18 cellular contexts compared by ENCODE assay signal in the genomic region with DNA sequence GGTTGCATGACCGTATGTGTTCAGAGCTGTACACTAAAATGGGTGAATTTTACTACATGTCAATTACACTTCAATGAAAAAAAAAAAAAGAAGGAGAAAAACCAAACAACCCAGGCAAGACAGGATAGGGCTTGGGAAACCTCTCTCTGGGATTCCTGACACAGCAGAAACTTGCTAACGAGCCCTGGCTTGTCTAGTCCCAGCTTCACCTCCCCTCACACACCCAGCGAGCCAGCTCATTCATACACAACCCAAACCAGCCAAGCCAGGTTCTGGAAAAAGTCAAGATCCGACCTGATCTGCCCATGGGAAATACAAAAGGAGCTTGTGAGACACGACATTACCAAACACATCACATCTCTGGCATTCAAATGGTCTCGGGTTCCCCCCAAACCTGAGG. TPM values are rescaled to one million over a fixed set of nuclear protein-coding genes. Genes with fewer than 3 reads are reported as not detected.
DNase-seq lines count a peak whose midpoint lies in the region; FAIRE-seq and TF ChIP-seq lines count a peak whose summit lies in the region.
"Had no signal": no experiment of that assay in that cellular context is flagged by ENCODE, and none has a peak within 500 bp of the region (broad histone marks: within the 10 kb centered on the region; RNA-seq: fewer than 3 reads in every experiment).

No MANE protein-coding gene starts in this region.

- TF ChIP-seq POLR2A in breast epithelium (IDR thresholded peaks at IDR 0.05), result no peak

- H3K4me3 Mint-ChIP-seq in T-helper 1 cell treated with Interleukin-12 subunit alpha and Interleukin-12 subunit beta and Interleukin-4 antibody, amounts not matched to agents 30 μg/mL and 1 μg/mL, for 36 hours, result no peak overlapping the region
- H3K4me3 Mint-ChIP-seq: activated CD4-positive, alpha-beta T cell treated with anti-CD3 and anti-CD28 coated beads, Interleukin-2, amount 10 ng/mL, durations not matched to agents 24 days and 14 days; CD14-positive monocyte; memory B cell had no signal

- H3K27me3 Mint-ChIP-seq in T-helper 1 cell treated with Interleukin-12 subunit alpha and Interleukin-12 subunit beta and Interleukin-4 antibody, amounts not matched to agents 30 μg/mL and 1 μg/mL, for 36 hours (ENCODE audit: low read depth), result no peaks in the 10 kb centered on the region
- H3K27me3 Mint-ChIP-seq: activated CD4-positive, alpha-beta T cell treated with anti-CD3 and anti-CD28 coated beads, Interleukin-2, amount 10 ng/mL, durations not matched to agents 24 days and 14 days; memory B cell had no signal

- peak; percentile 90 for FAIRE-seq in keratinocyte (lab: Jason Lieb, UNC)
- FAIRE-seq: islet of Langerhans had no signal

- H3K36me3 ChIP-seq in breast epithelium (no peaks in the 10 kb centered on the region), keratinocyte (ENCODE audit: control insufficient read depth in 2 of 2, extremely low read depth in 1 of 2, insufficient read depth in 2 of 2, low read length in 2 of 2) (no peaks in the 10 kb centered on the region), thymus (ENCODE audit: control insufficient read depth, insufficient read depth) (no peaks in the 10 kb centered on the region)
- H3K36me3 ChIP-seq: brain microvascular endothelial cell had no signal

- peaks cover 0 to 4% of the 10 kb centered on the region in 2 donors for H3K4me1 ChIP-seq in breast epithelium
- peaks cover 34% of the 10 kb centered on the region for H3K4me1 ChIP-seq in keratinocyte (ENCODE audit: control insufficient read depth, extremely low read depth, insufficient read depth, low read length)
- H3K4me1 ChIP-seq in thymus (ENCODE audit: control insufficient read depth, insufficient read depth, low read length), result peaks cover 5% of the 10 kb centered on the region

- H3K27ac ChIP-seq in breast epithelium, result peak overlapping the region; percentile 79 to 83
- peak overlapping the region; percentile 99 for H3K27ac ChIP-seq in keratinocyte (ENCODE audit: control insufficient read depth, insufficient read depth, low read length)
- peak overlapping the region; percentile 10 for H3K27ac ChIP-seq in thymus (ENCODE audit: low read depth)
- H3K27ac ChIP-seq: brain microvascular endothelial cell had no signal

- H3K4me3 ChIP-seq in breast epithelium (no peak overlapping the region), keratinocyte (ENCODE audit: control insufficient read depth in 2 of 3, extremely low read depth in 1 of 3, insufficient read depth in 2 of 3, low read depth in 1 of 3, low read length in 3 of 3) (peak overlapping the region in 2 of 3 experiments; percentile 47 to 54), thymus (ENCODE audit: low read length) (no peak overlapping the region)

- H3K9me1 ChIP-seq in keratinocyte (ENCODE audit: control insufficient read depth, extremely low read depth, insufficient read depth, low read length), result peaks cover 2% of the 10 kb centered on the region

- H3K9me3 ChIP-seq in breast epithelium (no peaks in the 10 kb centered on the region), keratinocyte (ENCODE audit: control insufficient read depth, low read depth, low read length) (no peaks in the 10 kb centered on the region), thymus (ENCODE audit: control insufficient read depth) (no peaks in the 10 kb centered on the region)

- WGBS in thymus, result 89% methylated on average over 6 of the region's 6 CpGs

- intact Hi-C loops in breast epithelium (cut with DNase I; ENCODE audit: low total_unique reads), result no loop called here

- no peaks in the 10 kb centered on the region for H3K9me3 Mint-ChIP-seq in T-helper 1 cell treated with Interleukin-12 subunit alpha and Interleukin-12 subunit beta and Interleukin-4 antibody, amounts not matched to agents 30 μg/mL and 1 μg/mL, for 36 hours
- H3K9me3 Mint-ChIP-seq: activated CD4-positive, alpha-beta T cell treated with anti-CD3 and anti-CD28 coated beads, Interleukin-2, amount 10 ng/mL, durations not matched to agents 24 days and 14 days; memory B cell had no signal

- peaks cover 13% of the 10 kb centered on the region for H3K79me2 ChIP-seq in keratinocyte (ENCODE audit: control insufficient read depth, insufficient read depth, low read length)

- peak overlapping the region; percentile 14 for H3K27ac Mint-ChIP-seq in T-helper 1 cell treated with Interleukin-12 subunit alpha and Interleukin-12 subunit beta and Interleukin-4 antibody, amounts not matched to agents 30 μg/mL and 1 μg/mL, for 36 hours
- H3K27ac Mint-ChIP-seq: activated CD4-positive, alpha-beta T cell treated with anti-CD3 and anti-CD28 coated beads, Interleukin-2, amount 10 ng/mL, durations not matched to agents 24 days and 14 days; memory B cell had no signal

- H3K36me3 Mint-ChIP-seq in T-helper 1 cell treated with Interleukin-12 subunit alpha and Interleukin-12 subunit beta and Interleukin-4 antibody, amounts not matched to agents 30 μg/mL and 1 μg/mL, for 36 hours (ENCODE audit: low read depth), result peaks cover 2% of the 10 kb centered on the region
- H3K36me3 Mint-ChIP-seq: CD14-positive monocyte, memory B cell had no signal

- no peaks in the 10 kb centered on the region for H4K20me1 ChIP-seq in keratinocyte (ENCODE audit: control insufficient read depth, extremely low read depth, insufficient read depth, low read length)

- dilution Hi-C loops in keratinocyte (cut with MboI; ENCODE audit: extremely low pct_ligation_motif_present, low sequenced_read_pairs), result no loop called here

- no peak overlapping the region for H2AFZ ChIP-seq in keratinocyte (ENCODE audit: control insufficient read depth, low read length)

- H3K27me3 ChIP-seq in breast epithelium, result no peaks in the 10 kb centered on the region
- H3K27me3 ChIP-seq in keratinocyte (ENCODE audit: control insufficient read depth, extremely low read depth, insufficient read depth, low read length), result no peaks in the 10 kb centered on the region
- H3K27me3 ChIP-seq in thymus (ENCODE audit: control insufficient read depth, insufficient read depth), result no peaks in the 10 kb centered on the region
- H3K27me3 ChIP-seq: brain microvascular endothelial cell had no signal

- peak overlapping the region; percentile 95 for H3K4me2 ChIP-seq in keratinocyte (ENCODE audit: control insufficient read depth, extremely low read depth, insufficient read depth, low read depth, low read length)

- H3K9ac ChIP-seq in keratinocyte (ENCODE audit: control insufficient read depth, extremely low read depth, insufficient read depth, low read length), result peak overlapping the region; percentile 83

- DNase-seq in T-helper 1 cell, result no peak
- peak in 1 of 2 donors; percentile 78 for DNase-seq in breast epithelium (ENCODE audit: low spot score in 2 of 2)
- no peak for DNase-seq in keratinocyte (ENCODE audit: low read depth, low spot score)
- no peak for DNase-seq in NCI-H2196 (lab: John Stamatoyannopoulos, UW; ENCODE audit: unreplicated experiment)
- DNase-seq in AG08395 (ENCODE audit: low spot score), result no peak
- no peak for DNase-seq in NCI-H446 treated with DMSO at 0.1 percent for 48 hours (lab: John Stamatoyannopoulos, UW)
- DNase-seq: activated CD4-positive, alpha-beta T cell treated with anti-CD3 and anti-CD28 coated beads, Interleukin-2, amount 10 ng/mL, durations not matched to agents 24 days and 14 days; activated naive CD4-positive, alpha-beta T cell; brain microvascular endothelial cell; head of caudate nucleus; NCI-H1417 treated with DMSO at 0.1 percent for 48 hours; SHP77 treated with DMSO at 0.1 percent for 48 hours; stimulated activated naive CD8-positive, alpha-beta T cell treated with anti-CD3 and anti-CD28 coated beads, Interleukin-15, Interleukin-2, amounts not matched to agents 100 U/mL and 50 U/mL, for 24 hours had no signal

- no peak for TF ChIP-seq CTCF in breast epithelium (IDR thresholded peaks at IDR 0.05)
- no peak for TF ChIP-seq CTCF in keratinocyte (optimal IDR thresholded peaks at IDR 0.05 in 1 of 3, IDR thresholded peaks at IDR 0.05 in 1 of 3, conservative IDR thresholded peaks at IDR 0.05 in 1 of 3; ENCODE audit: extremely low read depth in 1 of 3, insufficient read depth in 2 of 3, low read length in 3 of 3)

- H3K4me1 Mint-ChIP-seq in T-helper 1 cell treated with Interleukin-12 subunit alpha and Interleukin-12 subunit beta and Interleukin-4 antibody, amounts not matched to agents 30 μg/mL and 1 μg/mL, for 36 hours (ENCODE audit: low read depth), result peaks cover 31% of the 10 kb centered on the region

RNA-seq across cellular contexts. Expression of a gene that starts 3.7 kb away (rescaled TPM):
- total RNA-seq in breast epithelium, result 10 to 100 TPM; 36.1 to 66.9 (median 43.4) TPM
- polyA plus RNA-seq in keratinocyte (79.7 to 169 TPM (median 92.3 TPM) in 3 replicates), thymus (143 TPM)
- polyA plus RNA-seq in keratinocyte (2011; ENCODE audit: low read depth), result 79.3 TPM
- polyA plus RNA-seq in keratinocyte (2011; cell fraction: cytosol; rRNA removed), result 87.0 and 114 TPM in 2 replicates
- polyA plus RNA-seq in keratinocyte (2011; cell fraction: nucleus; rRNA removed), result 115 and 139 TPM in 2 replicates
- 187 and 197 TPM in 2 replicates for polyA plus RNA-seq in keratinocyte (2012; ENCODE audit: low replicate concordance)
- 161 to 522 TPM (median 205 TPM) in 3 replicates for polyA minus RNA-seq in keratinocyte
- polyA minus RNA-seq in keratinocyte (2011; cell fraction: cytosol; rRNA and poly(A)+ RNA removed), result 238 TPM
- 84.0 and 99.5 TPM in 2 replicates for polyA minus RNA-seq in keratinocyte (2011; cell fraction: nucleus; rRNA and poly(A)+ RNA removed)

RNA-seq across cellular contexts. Expression of a gene that starts 7.5 kb away (rescaled TPM):
- 100 to 1,000 TPM in 2 of 3 donors, 10 to 100 TPM in 1; 59.0 to 166 (median 102) TPM for total RNA-seq in breast epithelium
- polyA plus RNA-seq in keratinocyte, result 249 to 290 TPM (median 265 TPM) in 3 replicates
- polyA plus RNA-seq in keratinocyte (2011; ENCODE audit: low read depth), result 402 TPM
- 283 and 335 TPM in 2 replicates for polyA plus RNA-seq in keratinocyte (2011; cell fraction: cytosol; rRNA removed)
- 248 and 253 TPM in 2 replicates for polyA plus RNA-seq in keratinocyte (2011; cell fraction: nucleus; rRNA removed)
- polyA plus RNA-seq in keratinocyte (2012; ENCODE audit: low replicate concordance), result 187 and 359 TPM in 2 replicates
- polyA minus RNA-seq in keratinocyte, result 150 to 262 TPM (median 198 TPM) in 3 replicates
- polyA minus RNA-seq in keratinocyte (2011; cell fraction: cytosol; rRNA and poly(A)+ RNA removed), result 156 TPM
- 90.0 and 121 TPM in 2 replicates for polyA minus RNA-seq in keratinocyte (2011; cell fraction: nucleus; rRNA and poly(A)+ RNA removed)
- 65.0 TPM for polyA plus RNA-seq in thymus

RNA-seq across cellular contexts. Expression of a gene that starts 29.8 kb away (rescaled TPM):
- 10 to 100 TPM; 48.8 to 79.0 (median 72.0) TPM for total RNA-seq in breast epithelium
- 147 to 254 TPM (median 166 TPM) in 3 replicates for polyA plus RNA-seq in keratinocyte
- 119 TPM for polyA plus RNA-seq in keratinocyte (2011; ENCODE audit: low read depth)
- 106 and 260 TPM in 2 replicates for polyA plus RNA-seq in keratinocyte (2011; cell fraction: cytosol; rRNA removed)
- polyA plus RNA-seq in keratinocyte (2011; cell fraction: nucleus; rRNA removed), result 107 and 171 TPM in 2 replicates
- 188 and 230 TPM in 2 replicates for polyA plus RNA-seq in keratinocyte (2012; ENCODE audit: low replicate concordance)
- 72.3 to 126 TPM (median 110 TPM) in 3 replicates for polyA minus RNA-seq in keratinocyte
- polyA minus RNA-seq in keratinocyte (2011; cell fraction: cytosol; rRNA and poly(A)+ RNA removed), result 300 TPM
- 93.5 and 97.4 TPM in 2 replicates for polyA minus RNA-seq in keratinocyte (2011; cell fraction: nucleus; rRNA and poly(A)+ RNA removed)
- polyA plus RNA-seq in thymus, result 58.5 TPM

RNA-seq across cellular contexts. Expression of a gene that starts 46.1 kb away (rescaled TPM):
- 100 to 1,000 TPM; 283 to 388 (median 299) TPM for total RNA-seq in breast epithelium
- polyA plus RNA-seq in keratinocyte (122 to 267 TPM (median 146 TPM) in 3 replicates), thymus (216 TPM)
- polyA plus RNA-seq in keratinocyte (2011; ENCODE audit: low read depth), result 11.5 TPM
- 64.3 and 214 TPM in 2 replicates for polyA plus RNA-seq in keratinocyte (2011; cell fraction: cytosol; rRNA removed)
- polyA plus RNA-seq in keratinocyte (2011; cell fraction: nucleus; rRNA removed), result 66.4 and 86.8 TPM in 2 replicates
- 78.6 and 223 TPM in 2 replicates for polyA plus RNA-seq in keratinocyte (2012; ENCODE audit: low replicate concordance)
- polyA minus RNA-seq in keratinocyte, result 32.3 to 63.9 TPM (median 48.2 TPM) in 3 replicates
- 301 TPM for polyA minus RNA-seq in keratinocyte (2011; cell fraction: cytosol; rRNA and poly(A)+ RNA removed)
- 26.2 and 37.7 TPM in 2 replicates for polyA minus RNA-seq in keratinocyte (2011; cell fraction: nucleus; rRNA and poly(A)+ RNA removed)

RNA-seq across cellular contexts. Expression of a gene that starts 50.6 kb away (rescaled TPM):
- 1 to 10 TPM in 1 of 3 donors, under 1 TPM in 1, not detected in 1; 0.48 to 1.3 TPM for total RNA-seq in breast epithelium
- polyA plus RNA-seq in keratinocyte (0.05 TPM in 1 of 3 replicates, not detected in the others), thymus (0.11 TPM)
- polyA plus RNA-seq in keratinocyte (2011; ENCODE audit: low read depth), result not detected
- polyA plus RNA-seq in keratinocyte (2011; cell fraction: cytosol; rRNA removed), result not detected in 2 replicates
- not detected in 2 replicates for polyA plus RNA-seq in keratinocyte (2011; cell fraction: nucleus; rRNA removed)
- 0.16 TPM in 1 of 2 replicates, not detected in the other for polyA plus RNA-seq in keratinocyte (2012; ENCODE audit: low replicate concordance)
- not detected in 3 replicates for polyA minus RNA-seq in keratinocyte
- not detected for polyA minus RNA-seq in keratinocyte (2011; cell fraction: cytosol; rRNA and poly(A)+ RNA removed)
- polyA minus RNA-seq in keratinocyte (2011; cell fraction: nucleus; rRNA and poly(A)+ RNA removed), result not detected in 2 replicates
- polyA plus RNA-seq: CD14-positive monocyte had no signal

Comparison
In these comparisons a context has a peak if more than half of its experiments do, and no peak if none do; other contexts are left out.
1. H3K27ac ChIP-seq: peak in every context shown above with its lines; median percentile 99 in keratinocyte; 81 in breast epithelium; 10 in thymus.
2. H3K4me3 ChIP-seq: peak in keratinocyte (2 of 3); none in breast epithelium (0 of 3) and thymus (single experiment).